23 cellular contexts compared by ENCODE assay signal in the genomic region with DNA sequence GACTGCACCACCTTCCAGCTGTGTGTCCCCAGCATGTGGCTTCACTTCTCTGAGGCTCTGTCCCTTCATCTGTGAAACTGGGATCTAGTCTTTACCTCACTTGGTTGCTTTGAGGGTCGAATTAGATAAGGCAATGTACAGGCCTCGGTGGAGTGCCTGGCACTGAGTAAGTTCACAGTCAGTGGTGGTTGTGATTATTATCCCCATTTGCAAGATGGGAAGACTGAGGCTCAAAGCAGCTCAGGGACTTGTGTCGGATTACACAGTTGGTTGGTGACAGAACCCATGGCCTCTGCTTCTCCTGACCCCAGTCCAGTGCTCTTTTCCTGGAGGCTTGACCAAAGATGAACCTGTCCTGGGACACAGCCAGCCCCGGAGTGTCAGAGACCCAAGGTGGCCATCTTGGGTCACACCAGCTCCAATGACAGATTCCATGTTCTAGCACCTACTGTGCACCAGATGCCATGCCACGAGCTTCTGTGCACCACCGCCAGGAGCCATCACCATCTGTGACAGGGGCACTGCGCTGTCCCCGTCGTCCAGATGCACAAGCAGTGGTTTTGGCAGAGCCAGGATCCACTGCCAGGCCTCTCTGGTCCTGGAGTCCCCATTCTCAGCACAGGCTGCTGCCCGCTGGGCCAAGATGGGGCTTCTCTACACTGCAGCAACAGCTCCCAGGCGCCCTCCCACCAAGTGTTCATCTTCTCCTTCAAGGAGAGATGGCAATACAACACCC.
A peak's percentile ranks its signal among the peaks of the same experiment; 100 is the strongest.
DNase-seq lines count a peak whose midpoint lies in the region; ATAC-seq and TF ChIP-seq lines count a peak whose summit lies in the region.
"Had no signal": no experiment of that assay in that cellular context is flagged by ENCODE, and none has a peak within 500 bp of the region (broad histone marks: within the 10 kb centered on the region; RNA-seq: fewer than 3 reads in every experiment).

No MANE protein-coding gene starts in this region.

- ATAC-seq in heart right ventricle (no peak), GM18873 (IDR thresholded peaks at IDR 0.05; ENCODE audit: low FRiP score, unreplicated experiment) (no peak), HG02973 (IDR thresholded peaks at IDR 0.05; ENCODE audit: unreplicated experiment) (no peak)
- ATAC-seq: left colon had no signal

- no peaks in the 10 kb centered on the region for H3K9me3 ChIP-seq in cardiac muscle cell (ENCODE audit: low read depth)
- no peaks in the 10 kb centered on the region for H3K9me3 ChIP-seq in heart right ventricle
- no peaks in the 10 kb centered on the region for H3K9me3 ChIP-seq in esophagus muscularis mucosa

- H3K9me3 Mint-ChIP-seq in osteocyte (ENCODE audit: unreplicated experiment) = no peaks in the 10 kb centered on the region
- H3K9me3 Mint-ChIP-seq: activated naive CD8-positive, alpha-beta T cell treated with anti-CD3 and anti-CD28 coated beads for 36 hours; activated T-helper 1 cell treated with anti-CD3 and anti-CD28 coated beads, Interleukin-12 subunit alpha, Interleukin-12 subunit beta, Interleukin-2, Interleukin-4 antibody, amounts not matched to agents 30 ng/mL and 10 ng/mL and 1 ng/mL, durations not matched to agents 14 hours and 24 hours and 36 hours; CD4-positive, alpha-beta T cell; dendritic cell treated with granulocyte-macrophage colony-stimulating factor and Interleukin-4, amounts not matched to agents 40 ng/mL and 50 ng/mL, for 4 days had no signal

- peak overlapping the region; percentile 99 for H3K27ac Mint-ChIP-seq in osteocyte (ENCODE audit: unreplicated experiment)
- H3K27ac Mint-ChIP-seq: activated naive CD8-positive, alpha-beta T cell treated with anti-CD3 and anti-CD28 coated beads for 36 hours; activated T-helper 1 cell treated with anti-CD3 and anti-CD28 coated beads, Interleukin-12 subunit alpha, Interleukin-12 subunit beta, Interleukin-2, Interleukin-4 antibody, amounts not matched to agents 30 ng/mL and 10 ng/mL and 1 ng/mL, durations not matched to agents 14 hours and 24 hours and 36 hours; CD4-positive, alpha-beta T cell; dendritic cell treated with granulocyte-macrophage colony-stimulating factor and Interleukin-4, amounts not matched to agents 40 ng/mL and 50 ng/mL, for 4 days had no signal

- H3K27ac ChIP-seq in cardiac muscle cell (peak overlapping the region; percentile 98), heart right ventricle (peak overlapping the region in 5 of 10 donors; percentile 9 to 98 (median 95)), esophagus muscularis mucosa (replicated peaks in 1 of 4) (peak overlapping the region; percentile 87 to 98 (median 96))
- H3K27ac ChIP-seq: brain microvascular endothelial cell had no signal

- TF ChIP-seq EP300 in esophagus muscularis mucosa (IDR thresholded peaks at IDR 0.05) = no peak

- DNase-seq in cardiac muscle cell (ENCODE audit: low read depth in 1 of 2, low spot score in 1 of 2) (no peak), heart right ventricle (no peak), esophagus muscularis mucosa (ENCODE audit: extremely low spot score) (no peak), osteocyte (ENCODE audit: extremely low spot score, unreplicated experiment) (no peak), NCI-H2227 treated with DMSO at 0.1 percent for 48 hours (lab: John Stamatoyannopoulos, UW) (no peak), AG20443 (ENCODE audit: low spot score) (no peak)
- DNase-seq: activated CD4-positive, CD25-positive, alpha-beta regulatory T cell; activated CD8-positive, alpha-beta memory T cell treated with anti-CD3 and anti-CD28 coated beads for 24 hours; activated naive CD8-positive, alpha-beta T cell treated with anti-CD3 and anti-CD28 coated beads for 36 hours; brain microvascular endothelial cell; CD4-positive, alpha-beta T cell; DMS79; foreskin melanocyte; left colon; NCI-H2029 treated with DMSO at 0.1 percent for 48 hours; occipital lobe; SHP77 treated with DMSO at 0.1 percent for 48 hours; stimulated activated CD4-positive, alpha-beta T cell treated with anti-CD3 and anti-CD28 coated beads, Interleukin-2, amount 100 ng/mL, for 48 hours; T-helper 2 cell had no signal

- no peak for TF ChIP-seq POLR2A in esophagus muscularis mucosa (IDR thresholded peaks at IDR 0.05; ENCODE audit: low read depth)

- intact Hi-C loops in heart right ventricle (cut with DNase I) (loop anchor here in 1 of 10 donors (10.0 kb wide), 1 partner anchor 335 kb away; the partner anchor contains the start of gene BCR), esophagus muscularis mucosa (cut with DNase I) (loop anchor here (10.0 kb wide), 1 partner anchor 205 kb away; no protein-coding TSS in a partner anchor)

- H3K4me3 Mint-ChIP-seq in osteocyte (ENCODE audit: unreplicated experiment) = no peak overlapping the region
- H3K4me3 Mint-ChIP-seq: activated naive CD8-positive, alpha-beta T cell treated with anti-CD3 and anti-CD28 coated beads for 36 hours; activated T-helper 1 cell treated with anti-CD3 and anti-CD28 coated beads, Interleukin-12 subunit alpha, Interleukin-12 subunit beta, Interleukin-2, Interleukin-4 antibody, amounts not matched to agents 30 ng/mL and 10 ng/mL and 1 ng/mL, durations not matched to agents 14 hours and 24 hours and 36 hours; CD4-positive, alpha-beta T cell; dendritic cell treated with granulocyte-macrophage colony-stimulating factor and Interleukin-4, amounts not matched to agents 40 ng/mL and 50 ng/mL, for 4 days had no signal

- H3K36me3 ChIP-seq in cardiac muscle cell = no peaks in the 10 kb centered on the region
- H3K36me3 ChIP-seq in heart right ventricle = no peaks in the 10 kb centered on the region
- H3K36me3 ChIP-seq in esophagus muscularis mucosa = no peaks in the 10 kb centered on the region
- H3K36me3 ChIP-seq: brain microvascular endothelial cell had no signal

- H3K4me1 Mint-ChIP-seq in osteocyte (ENCODE audit: unreplicated experiment) = peaks cover 28% of the 10 kb centered on the region

- H3K4me1 ChIP-seq in cardiac muscle cell (ENCODE audit: low read depth) (peaks cover 40% of the 10 kb centered on the region), heart right ventricle (peaks cover 12 to 37% (median 20%) of the 10 kb centered on the region in 9 donors), esophagus muscularis mucosa (peaks cover 24 to 64% (median 46%) of the 10 kb centered on the region in 4 donors)

- H3K27me3 ChIP-seq in cardiac muscle cell (no peaks in the 10 kb centered on the region), heart right ventricle (peaks cover 0 to 31% (median 0%) of the 10 kb centered on the region in 7 donors), esophagus muscularis mucosa (no peaks in the 10 kb centered on the region)
- H3K27me3 ChIP-seq: brain microvascular endothelial cell had no signal

- TF ChIP-seq CTCF in cardiac muscle cell (IDR thresholded peaks at IDR 0.05; ENCODE audit: low read depth, low read length) = no peak
- no peak for TF ChIP-seq CTCF in heart right ventricle (IDR thresholded peaks at IDR 0.05)
- TF ChIP-seq CTCF in esophagus muscularis mucosa (IDR thresholded peaks at IDR 0.05) = no peak
- no peak for TF ChIP-seq CTCF in osteocyte (IDR thresholded peaks at IDR 0.05)

- H3K4me3 ChIP-seq in cardiac muscle cell (no peak overlapping the region), heart right ventricle (no peak overlapping the region), esophagus muscularis mucosa (no peak overlapping the region)

- H3K36me3 Mint-ChIP-seq in osteocyte (ENCODE audit: unreplicated experiment) = no peaks in the 10 kb centered on the region
- H3K36me3 Mint-ChIP-seq: activated naive CD8-positive, alpha-beta T cell treated with anti-CD3 and anti-CD28 coated beads for 36 hours had no signal

- 96 to 97% methylated on average over 11 of the region's 11 CpGs for WGBS in heart right ventricle, 2 donors
- 96% methylated on average over 6 of the region's 11 CpGs for WGBS in esophagus muscularis mucosa

- no peaks in the 10 kb centered on the region for H3K27me3 Mint-ChIP-seq in osteocyte (ENCODE audit: unreplicated experiment)
